In genomic region chr1:155277070-155277895, GRCh38 we compare ENCODE assay signal across 8 cellular contexts. TPM values are rescaled to one million over a fixed set of nuclear protein-coding genes. Genes with fewer than 3 reads are reported as not detected.
DNase-seq lines count a peak whose midpoint lies in the region; ATAC-seq, FAIRE-seq and TF ChIP-seq lines count a peak whose summit lies in the region.

TSS of gene HCN3 (plus strand) at chr1:155277463. CDS start at chr1:155277591, 128 bp downstream.

- H3K36me3 ChIP-seq in pancreas (no peaks in the 10 kb centered on the region), thyroid gland (no peaks in the 10 kb centered on the region)

- no peaks in the 10 kb centered on the region for H3K27me3 Mint-ChIP-seq in activated naive CD8-positive, alpha-beta T cell treated with anti-CD3 and anti-CD28 coated beads for 36 hours

- H3K27me3 ChIP-seq in pancreas (no peaks in the 10 kb centered on the region), thyroid gland (no peaks in the 10 kb centered on the region)

- H3K4me3 ChIP-seq in pancreas: peak within 1 kb of the TSS; percentile 52 to 91 (median 80)
- H3K4me3 ChIP-seq in thyroid gland (replicated peaks in 1 of 3): peak within 1 kb of the TSS; percentile 48 to 66 (median 51)

- intact Hi-C loops in Right ventricle myocardium superior (cut with DNase I): loop anchor here (5.0 kb wide), 1 partner anchor 45 kb away; the partner anchor contains the start of gene RUSC1
- intact Hi-C loops in pancreas (cut with DNase I): loop anchor here in 1 of 3 donors (5.0 kb wide), 1 partner anchor 35 kb away; no protein-coding TSS in a partner anchor
- intact Hi-C loops in thyroid gland (cut with DNase I): loop anchor here (5.0 kb wide), 1 partner anchor 45 kb away; the partner anchor contains the start of gene RUSC1

- H3K4me3 Mint-ChIP-seq in activated naive CD8-positive, alpha-beta T cell treated with anti-CD3 and anti-CD28 coated beads for 36 hours: peak within 1 kb of the TSS; percentile 74

- H3K9me3 ChIP-seq in pancreas: no peaks in the 10 kb centered on the region
- H3K9me3 ChIP-seq in thyroid gland: no peaks in the 10 kb centered on the region

- H3K9me3 Mint-ChIP-seq in activated naive CD8-positive, alpha-beta T cell treated with anti-CD3 and anti-CD28 coated beads for 36 hours: no peaks in the 10 kb centered on the region

- peak within 1 kb of the TSS; percentile 7 for H3K27ac Mint-ChIP-seq in activated naive CD8-positive, alpha-beta T cell treated with anti-CD3 and anti-CD28 coated beads for 36 hours

- no peak for TF ChIP-seq POLR2A in thyroid gland (IDR thresholded peaks at IDR 0.05)

- TF ChIP-seq CTCF in GM10266 (IDR thresholded peaks at IDR 0.05; ENCODE audit: control insufficient read depth, insufficient read depth, low read depth, missing control alignments) (peak; percentile 58), pancreas (IDR thresholded peaks at IDR 0.05) (peak; percentile 45 to 56 (median 54)), thyroid gland (IDR thresholded peaks at IDR 0.05) (peak in 4 of 6 experiments; percentile 14 to 75 (median 65))

- WGBS in pancreas, 2 donors: 1% methylated on average over 58 to 68 of the region's 68 CpGs
- 1% methylated on average over 23 to 33 of the region's 68 CpGs for WGBS in thyroid gland, 2 donors

- FAIRE-seq in pancreas (lab: Jason Lieb, UNC): no peak

- H3K36me3 Mint-ChIP-seq in activated naive CD8-positive, alpha-beta T cell treated with anti-CD3 and anti-CD28 coated beads for 36 hours: peaks cover 6% of the 10 kb centered on the region

- ATAC-seq in HG02759 (IDR thresholded peaks at IDR 0.05; ENCODE audit: unreplicated experiment) (peak; percentile 63), Right ventricle myocardium superior (ENCODE audit: poor library complexity) (peak; percentile 88), pancreas (peak; percentile 75 to 87 (median 86))

- H3K27ac ChIP-seq in pancreas: peak within 1 kb of the TSS; percentile 28 to 55 (median 48)
- H3K27ac ChIP-seq in thyroid gland: peak within 1 kb of the TSS in 2 of 3 donors; percentile 15 to 53

- H3K4me1 ChIP-seq in pancreas (peaks cover 0 to 3% (median 3%) of the 10 kb centered on the region in 3 donors), thyroid gland (peaks cover 15 to 19% of the 10 kb centered on the region in 2 donors)

- H3K4me1 Mint-ChIP-seq in activated naive CD8-positive, alpha-beta T cell treated with anti-CD3 and anti-CD28 coated beads for 36 hours: peaks cover 21% of the 10 kb centered on the region

- peak; percentile 99 for DNase-seq in GM10266 (ENCODE audit: extremely low spot score)
- DNase-seq in NCI-H128 (lab: John Stamatoyannopoulos, UW; ENCODE audit: unreplicated experiment): peak; percentile 99
- DNase-seq in SKM-1 treated with dmso at 0.1 percent for 144 hours (lab: John Stamatoyannopoulos, UW; ENCODE audit: unreplicated experiment): peak; percentile 98
- DNase-seq in activated naive CD8-positive, alpha-beta T cell treated with anti-CD3 and anti-CD28 coated beads for 36 hours: peak; percentile 95
- DNase-seq in Right ventricle myocardium superior: peak; percentile 99
- DNase-seq in pancreas: peak; percentile 96 to 99 (median 98)
- peak; percentile 98 for DNase-seq in thyroid gland

RNA-seq across cellular contexts. Expression of gene HCN3, which starts in this region (rescaled TPM):
- total RNA-seq in activated naive CD8-positive, alpha-beta T cell treated with anti-CD3 and anti-CD28 coated beads for 36 hours: 1 to 10 TPM; 1.5 to 1.6 TPM
- total RNA-seq in Right ventricle myocardium superior (1.4 TPM), pancreas (1 to 10 TPM in 4 of 6 donors, under 1 TPM in 2; 0.66 to 2.6 (median 1.4) TPM), thyroid gland (1 to 10 TPM; 1.5 to 2.9 (median 2.2) TPM)
- polyA plus RNA-seq in pancreas: 10 to 100 TPM in 1 of 2 donors, 1 to 10 TPM in 1; 4.8 to 12.0 TPM

Comparison
In these comparisons a context has a peak if more than half of its experiments do, and no peak if none do; other contexts are left out.
1. Peak in every context shown above with its lines: DNase-seq, ATAC-seq, H3K4me3 ChIP-seq and H3K27ac ChIP-seq.